8 cellular contexts compared by ENCODE assay signal in the genomic region with DNA sequence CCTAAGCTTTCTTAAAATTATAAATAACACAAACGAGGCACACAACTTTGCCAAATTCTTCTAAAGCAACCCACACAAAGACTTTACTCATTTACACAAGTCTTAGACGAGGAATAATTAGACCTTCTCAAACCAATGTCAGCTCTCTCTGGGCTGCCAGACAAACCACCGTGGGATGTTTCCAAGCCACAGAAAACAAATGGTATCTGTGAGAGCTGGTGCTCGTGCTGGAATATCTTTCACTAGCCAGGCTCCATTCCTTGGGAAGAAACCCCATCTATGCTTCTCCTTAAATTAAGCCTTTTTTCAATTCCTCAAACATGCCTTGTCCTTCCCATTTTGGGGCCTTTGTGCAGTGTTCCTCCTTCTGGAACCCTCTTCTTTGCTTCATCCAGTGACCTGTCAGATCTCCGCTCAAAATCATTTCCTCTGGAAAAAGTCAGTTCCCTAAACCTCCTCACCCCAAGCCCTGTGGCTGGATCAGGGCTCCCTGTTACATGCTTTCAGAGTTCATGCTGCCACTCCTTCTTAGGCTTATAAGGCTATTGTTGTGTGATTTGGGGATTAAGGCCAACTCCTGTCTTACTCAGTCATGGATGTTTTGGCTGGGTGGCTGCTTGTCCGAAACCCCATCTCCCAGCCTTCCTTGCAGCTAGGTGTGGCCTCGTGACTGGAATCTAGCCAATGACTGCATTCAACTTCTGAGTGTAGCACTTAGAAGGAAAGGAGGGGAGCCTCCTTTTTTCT.
DNase-seq lines count a peak whose midpoint lies in the region; FAIRE-seq and TF ChIP-seq lines count a peak whose summit lies in the region.

No MANE protein-coding gene starts in this region.

- H3K4me3 Mint-ChIP-seq in HFFc6 (peak overlapping the region; percentile 79), osteocyte (ENCODE audit: unreplicated experiment) (no peak overlapping the region)

- H3K4me3 ChIP-seq in A673 (ENCODE audit: low read depth, low read length, poor library complexity, severe bottlenecking): no peak overlapping the region

- H3K36me3 Mint-ChIP-seq in HFFc6 (ENCODE audit: low read depth) (no peaks in the 10 kb centered on the region), osteocyte (ENCODE audit: unreplicated experiment) (no peaks in the 10 kb centered on the region)

- peak; percentile 62 for DNase-seq in A673 (ENCODE audit: low spot score)
- DNase-seq in HFFc6: peak; percentile 60
- peak; percentile 76 for DNase-seq in amniotic epithelial cell (ENCODE audit: low read depth)
- DNase-seq in iris pigment epithelial cell (ENCODE audit: low read depth): peak; percentile 47
- DNase-seq in NCI-H1436 (lab: John Stamatoyannopoulos, UW): no peak
- no peak for DNase-seq in HuH-7.5 (ENCODE audit: low spot score)
- no peak for DNase-seq in frontal cortex (ENCODE audit: low spot score in 2 of 2)
- DNase-seq in osteocyte (ENCODE audit: extremely low spot score, unreplicated experiment): no peak

- BruUV-seq in A673 (replicated peaks; lab: Mats Ljungman, UMichigan): no TSS peak

- intact Hi-C loops in A673 (cut with micrococcal nuclease; ENCODE audit: unreplicated experiment): no loop called here

- no peaks in the 10 kb centered on the region for H3K9me3 ChIP-seq in A673 (ENCODE audit: low read depth, low read length, poor library complexity, severe bottlenecking)

- peaks cover 2% of the 10 kb centered on the region for H3K27me3 Mint-ChIP-seq in HFFc6 (ENCODE audit: insufficient read depth)
- peaks cover 16% of the 10 kb centered on the region for H3K27me3 Mint-ChIP-seq in osteocyte (ENCODE audit: unreplicated experiment)

- no peaks in the 10 kb centered on the region for H3K36me3 ChIP-seq in A673 (ENCODE audit: insufficient read depth, low read length, poor library complexity, severe bottlenecking)

- H3K9me3 Mint-ChIP-seq in HFFc6 (no peaks in the 10 kb centered on the region), osteocyte (ENCODE audit: unreplicated experiment) (no peaks in the 10 kb centered on the region)

- H3K4me1 Mint-ChIP-seq in HFFc6 (ENCODE audit: low read depth) (peaks cover 37% of the 10 kb centered on the region), osteocyte (ENCODE audit: unreplicated experiment) (peaks cover 9% of the 10 kb centered on the region)

- POLR2A ChIA-PET in A673 (lab: Charles Lee; ENCODE audit: low non-redundant PET): no interaction called here

- CTCF ChIA-PET in A673 (lab: Charles Lee): interaction anchor here (0.6 to 1.2 kb wide), 3 partner anchors 9 to 254 kb away, joined by 4 to 5 read pairs (median 5); no protein-coding TSS in a partner anchor

- H3K27ac Mint-ChIP-seq in HFFc6: peak overlapping the region; percentile 89
- H3K27ac Mint-ChIP-seq in osteocyte (ENCODE audit: unreplicated experiment): no peak overlapping the region

- no peak for TF ChIP-seq CTCF in A673 (conservative IDR thresholded peaks at IDR 0.05; ENCODE audit: low read depth, low read length)
- TF ChIP-seq CTCF in HFFc6 (IDR thresholded peaks at IDR 0.05): no peak
- no peak for TF ChIP-seq CTCF in osteocyte (IDR thresholded peaks at IDR 0.05)

- H3K27me3 ChIP-seq in A673 (replicated peaks; ENCODE audit: insufficient read depth, low read depth, low read length, poor library complexity): no peaks in the 10 kb centered on the region

- H3K4me1 ChIP-seq in A673 (ENCODE audit: insufficient read depth, low read length, poor library complexity, severe bottlenecking): peaks cover 12% of the 10 kb centered on the region

- no peak for FAIRE-seq in frontal cortex (lab: Jason Lieb, UNC)

- H3K27ac ChIP-seq in A673 (ENCODE audit: low read depth, low read length, poor library complexity, severe bottlenecking): no peak overlapping the region

Comparison
In these comparisons a context has a peak if more than half of its experiments do, and no peak if none do; other contexts are left out.
1. DNase-seq: peak in A673 (single experiment), HFFc6 (single experiment), amniotic epithelial cell (single experiment) and iris pigment epithelial cell (single experiment); none in NCI-H1436 (single experiment), HuH-7.5 (single experiment), frontal cortex (0 of 2) and osteocyte (single experiment).